ENCODE assay signal across 8 cellular contexts in genomic region chr11:73236879-73237278, GRCh38. TPM values are rescaled to one million over a fixed set of nuclear protein-coding genes. Genes with fewer than 3 reads are reported as not detected.
DNase-seq lines count a peak whose midpoint lies in the region; ATAC-seq and TF ChIP-seq lines count a peak whose summit lies in the region.

No MANE protein-coding gene starts in this region.

- no peaks in the 10 kb centered on the region for H3K27me3 ChIP-seq in GM06990 (replicated peaks; ENCODE audit: control insufficient read depth, insufficient read depth, low read length)
- no peaks in the 10 kb centered on the region for H3K27me3 ChIP-seq in colonic mucosa

- H3K27ac ChIP-seq in colonic mucosa: no peak overlapping the region

- H3K4me3 ChIP-seq in GM06990 (replicated peaks; ENCODE audit: low read depth, low read length): no peak overlapping the region
- H3K4me3 ChIP-seq in colonic mucosa: no peak overlapping the region

- no peak overlapping the region for H3K9ac ChIP-seq in colonic mucosa (ENCODE audit: low read depth in 2 of 2, low read length in 2 of 2)

- peak; percentile 66 for TF ChIP-seq CTCF in GM06990 (IDR thresholded peaks at IDR 0.05; ENCODE audit: insufficient read depth, low read length, poor library complexity, severe bottlenecking)
- peak; percentile 56 for TF ChIP-seq CTCF in colonic mucosa (IDR thresholded peaks at IDR 0.05)

- H3K9me3 ChIP-seq in colonic mucosa: no peaks in the 10 kb centered on the region

- H3K4me1 ChIP-seq in colonic mucosa: no peaks in the 10 kb centered on the region

- ATAC-seq in GM21528 (IDR thresholded peaks at IDR 0.05; ENCODE audit: low FRiP score, unreplicated experiment) (no peak), HG03460 (IDR thresholded peaks at IDR 0.05; ENCODE audit: unreplicated experiment) (no peak), HG03457 (IDR thresholded peaks at IDR 0.05; ENCODE audit: unreplicated experiment) (no peak)

- peak; percentile 27 for DNase-seq in A172 (ENCODE audit: low spot score)
- DNase-seq in GM06990 (ENCODE audit: extremely low read depth, insufficient read length): no peak
- peak; percentile 92 for DNase-seq in OCI-M1 (lab: John Stamatoyannopoulos, UW)
- peak; percentile 63 for DNase-seq in colonic mucosa
- DNase-seq in medulla oblongata (ENCODE audit: extremely low spot score): peak; percentile 46

- intact Hi-C loops in colonic mucosa (cut with DNase I): loop anchor here (2.0 to 10.0 kb wide), 2 partner anchors 48 to 50 kb away; no protein-coding TSS in a partner anchor

- H3K36me3 ChIP-seq in GM06990 (ENCODE audit: control insufficient read depth, insufficient read depth, low read length) (no peaks in the 10 kb centered on the region), colonic mucosa (no peaks in the 10 kb centered on the region)

RNA-seq across cellular contexts. Expression of gene P2RY2, which starts 18.8 kb away (rescaled TPM):
- total RNA-seq in A172 (2014; rRNA removed; shearing (Covaris generic)): not detected in 2 replicates
- total RNA-seq in colonic mucosa: 10 to 100 TPM; 17.6 to 27.4 TPM

RNA-seq across cellular contexts. Expression of gene P2RY6, which starts 35.3 kb away (rescaled TPM):
- total RNA-seq in A172 (2014; rRNA removed; shearing (Covaris generic)): not detected in 2 replicates
- total RNA-seq in colonic mucosa: 1 to 10 TPM in 1 of 2 donors, under 1 TPM in 1; 0.91 to 1.4 TPM

Comparison
In these comparisons a context has a peak if more than half of its experiments do, and no peak if none do; other contexts are left out.
1. RNA of gene P2RY2, which starts 18.8 kb away (total RNA-seq): 17.6 to 27.4 TPM in colonic mucosa; not detected in A172; every median in the first group is over 10 times any median in the second.